Comparison of ENCODE assay signal across 8 cellular contexts in genomic region chr16:637081-638018, GRCh38. TPM values are rescaled to one million over a fixed set of nuclear protein-coding genes. Genes with fewer than 3 reads are reported as not detected.
DNase-seq lines count a peak whose midpoint lies in the region; ATAC-seq and TF ChIP-seq lines count a peak whose summit lies in the region.

No MANE protein-coding gene starts in this region.

- peaks cover 4% of the 10 kb centered on the region for H3K4me1 Mint-ChIP-seq in activated T-cell treated with anti-CD3 and anti-CD28 coated beads, Interleukin-2, amount 50 U/mL, for 4 hours (ENCODE audit: low read depth)
- peaks cover 0 to 38% (median 22%) of the 10 kb centered on the region in 3 donors for H3K4me1 Mint-ChIP-seq in naive B cell

- H3K27me3 Mint-ChIP-seq in activated T-cell treated with anti-CD3 and anti-CD28 coated beads, Interleukin-2, amount 50 U/mL, for 4 hours (ENCODE audit: low read depth), result peaks cover 3% of the 10 kb centered on the region
- no peaks in the 10 kb centered on the region for H3K27me3 Mint-ChIP-seq in naive B cell

- peak overlapping the region; percentile 66 to 91 (median 82) for H3K4me3 ChIP-seq in esophagus muscularis mucosa

- WGBS in esophagus muscularis mucosa, result 39% methylated on average over 18 of the region's 53 CpGs

- H3K27me3 ChIP-seq in esophagus muscularis mucosa, result peaks cover 0 to 8% (median 0%) of the 10 kb centered on the region in 4 donors

- no peaks in the 10 kb centered on the region for H3K9me3 ChIP-seq in esophagus muscularis mucosa

- peaks cover 23 to 57% (median 45%) of the 10 kb centered on the region in 4 donors for H3K4me1 ChIP-seq in esophagus muscularis mucosa

- H3K27ac Mint-ChIP-seq in naive B cell, result peak overlapping the region; percentile 98 to 100 (median 99)

- H3K27ac ChIP-seq in esophagus muscularis mucosa (replicated peaks in 1 of 4), result peak overlapping the region; percentile 93 to 98 (median 95)

- no peak for TF ChIP-seq POLR2A in esophagus muscularis mucosa (IDR thresholded peaks at IDR 0.05; ENCODE audit: low read depth)

- TF ChIP-seq EP300 in esophagus muscularis mucosa (IDR thresholded peaks at IDR 0.05), result no peak

- intact Hi-C loops in esophagus muscularis mucosa (cut with DNase I), result loop anchor here (5.0 kb wide), 2 partner anchors 50 to 235 kb away; partner anchors contain the start of gene DECR2

- DNase-seq in NCI-H1092 (lab: John Stamatoyannopoulos, UW) (peak; percentile 91), NCI-H1092 treated with DMSO at 0.1 percent for 48 hours (lab: John Stamatoyannopoulos, UW) (no peak), NCI-H2171 (lab: John Stamatoyannopoulos, UW) (peak; percentile 83), esophagus muscularis mucosa (ENCODE audit: extremely low spot score) (peak; percentile 98), naive B cell (no peak), islet precursor cell (no peak)
- DNase-seq in activated T-cell treated with anti-CD3 and anti-CD28 coated beads, Interleukin-2, amount 50 U/mL, for 4 hours, result peak; percentile 84
- peak; percentile 78 for DNase-seq in stimulated activated CD8-positive, alpha-beta memory T cell treated with anti-CD3 and anti-CD28 coated beads, Interleukin-7, amount 100 ng/mL, for 24 hours (ENCODE audit: low read depth)

- no peaks in the 10 kb centered on the region for H3K9me3 Mint-ChIP-seq in activated T-cell treated with anti-CD3 and anti-CD28 coated beads, Interleukin-2, amount 50 U/mL, for 4 hours
- H3K9me3 Mint-ChIP-seq in naive B cell, result no peaks in the 10 kb centered on the region

- H3K36me3 ChIP-seq in esophagus muscularis mucosa, result peaks cover 10 to 24% (median 19%) of the 10 kb centered on the region in 4 donors

- H3K4me3 Mint-ChIP-seq in activated T-cell treated with anti-CD3 and anti-CD28 coated beads, Interleukin-2, amount 50 U/mL, for 4 hours, result peak overlapping the region; percentile 88
- peak overlapping the region; percentile 92 to 99 (median 96) for H3K4me3 Mint-ChIP-seq in naive B cell

- peak; percentile 56 to 62 for ATAC-seq in activated T-cell treated with anti-CD3 and anti-CD28 coated beads, Interleukin-2, amount 50 U/mL, for 4 hours
- peak; percentile 60 to 62 for ATAC-seq in naive B cell (ENCODE audit: low read depth in 2 of 2)

- TF ChIP-seq CTCF in esophagus muscularis mucosa (IDR thresholded peaks at IDR 0.05), result no peak

- H3K36me3 Mint-ChIP-seq in activated T-cell treated with anti-CD3 and anti-CD28 coated beads, Interleukin-2, amount 50 U/mL, for 4 hours (ENCODE audit: insufficient read depth), result no peaks in the 10 kb centered on the region
- no peaks in the 10 kb centered on the region for H3K36me3 Mint-ChIP-seq in naive B cell

RNA-seq across cellular contexts. Expression of gene METTL26, which starts 1.2 kb away (rescaled TPM):
- 100 to 1,000 TPM; 132 to 174 (median 159) TPM for total RNA-seq in activated T-cell treated with anti-CD3 and anti-CD28 coated beads, Interleukin-2, amount 50 U/mL, for 4 hours
- 100 to 1,000 TPM; 129 to 166 (median 142) TPM for total RNA-seq in esophagus muscularis mucosa
- polyA plus RNA-seq in naive B cell (ENCODE audit: low read depth in 6 of 6), result 10 to 100 TPM; 66.3 to 87.6 (median 84.9) TPM

RNA-seq across cellular contexts. Expression of gene MCRIP2, which starts 4.3 kb away (rescaled TPM):
- 100 to 1,000 TPM in 1 of 3 donors, 10 to 100 TPM in 2; 83.1 to 104 (median 88.2) TPM for total RNA-seq in activated T-cell treated with anti-CD3 and anti-CD28 coated beads, Interleukin-2, amount 50 U/mL, for 4 hours
- total RNA-seq in esophagus muscularis mucosa, result 10 to 100 TPM; 50.7 to 65.4 (median 59.1) TPM
- polyA plus RNA-seq in naive B cell (ENCODE audit: low read depth in 6 of 6), result 10 to 100 TPM; 20.8 to 46.6 (median 22.7) TPM

RNA-seq across cellular contexts. Expression of gene WFIKKN1, which starts 6.6 kb away (rescaled TPM):
- under 1 TPM; 0.40 to 0.71 (median 0.49) TPM for total RNA-seq in activated T-cell treated with anti-CD3 and anti-CD28 coated beads, Interleukin-2, amount 50 U/mL, for 4 hours
- total RNA-seq in esophagus muscularis mucosa, result under 1 TPM; 0.33 to 0.80 (median 0.43) TPM
- polyA plus RNA-seq in naive B cell (ENCODE audit: low read depth in 6 of 6), result not detected

RNA-seq across cellular contexts. Expression of gene WDR90, which starts 11.8 kb away (rescaled TPM):
- 100 to 1,000 TPM in 1 of 3 donors, 10 to 100 TPM in 2; 81.0 to 104 (median 87.8) TPM for total RNA-seq in activated T-cell treated with anti-CD3 and anti-CD28 coated beads, Interleukin-2, amount 50 U/mL, for 4 hours
- total RNA-seq in esophagus muscularis mucosa, result 10 to 100 TPM in 3 of 4 donors, 1 to 10 TPM in 1; 8.2 to 22.7 (median 16.5) TPM
- 1 to 10 TPM in 2 of 6 donors, under 1 TPM in 3, not detected in 1; 0.75 to 2.3 (median 0.90) TPM for polyA plus RNA-seq in naive B cell (ENCODE audit: low read depth in 6 of 6)

RNA-seq across cellular contexts. Expression of gene RHOT2, which starts 30.6 kb away (rescaled TPM):
- 100 to 1,000 TPM; 212 to 215 (median 212) TPM for total RNA-seq in activated T-cell treated with anti-CD3 and anti-CD28 coated beads, Interleukin-2, amount 50 U/mL, for 4 hours
- total RNA-seq in esophagus muscularis mucosa, result 10 to 100 TPM; 34.5 to 67.5 (median 58.6) TPM
- polyA plus RNA-seq in naive B cell (ENCODE audit: low read depth in 6 of 6), result 10 to 100 TPM; 22.1 to 49.1 (median 35.0) TPM

Comparison
In these comparisons a context has a peak if more than half of its experiments do, and no peak if none do; other contexts are left out.
1. DNase-seq: peak in NCI-H1092 (single experiment), NCI-H2171 (single experiment), activated T-cell treated with anti-CD3 and anti-CD28 coated beads, Interleukin-2, amount 50 U/mL, for 4 hours (single experiment), esophagus muscularis mucosa (single experiment) and stimulated activated CD8-positive, alpha-beta memory T cell treated with anti-CD3 and anti-CD28 coated beads, Interleukin-7, amount 100 ng/mL, for 24 hours (single experiment); none in NCI-H1092 treated with DMSO at 0.1 percent for 48 hours (single experiment), naive B cell (single experiment) and islet precursor cell (single experiment).